ENCODE assay signal across 9 cellular contexts in the genomic region with DNA sequence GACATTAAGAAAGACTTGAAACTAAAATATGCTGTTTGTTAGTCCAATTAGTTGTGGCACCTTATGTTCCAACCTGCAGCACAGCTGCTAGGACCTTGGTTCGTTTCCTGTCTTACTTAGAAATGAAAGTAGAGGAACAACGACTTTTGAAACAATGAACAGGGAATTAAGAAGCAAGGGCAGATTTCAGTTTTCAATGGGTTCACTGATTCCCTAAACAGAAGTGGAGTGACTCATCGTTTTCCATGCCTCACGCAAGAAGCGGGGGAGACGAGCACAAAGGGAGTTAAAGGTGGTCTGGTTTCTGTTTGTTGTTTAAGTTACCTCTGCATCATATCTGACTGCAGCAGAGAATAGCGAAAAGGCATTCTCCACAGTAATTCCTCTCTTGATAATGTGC. TPM values are rescaled to one million over a fixed set of nuclear protein-coding genes. Genes with fewer than 3 reads are reported as not detected.
DNase-seq lines count a peak whose midpoint lies in the region; ATAC-seq, FAIRE-seq and TF ChIP-seq lines count a peak whose summit lies in the region.
"Had no signal": no experiment of that assay in that cellular context is flagged by ENCODE, and none has a peak within 500 bp of the region (broad histone marks: within the 10 kb centered on the region; RNA-seq: fewer than 3 reads in every experiment).

No MANE protein-coding gene starts in this region.

- no peaks in the 10 kb centered on the region for H3K9me3 ChIP-seq in MM.1S (replicated peaks; ENCODE audit: insufficient read depth, low read length)
- no peaks in the 10 kb centered on the region for H3K9me3 ChIP-seq in neural progenitor cell (ENCODE audit: low read depth)
- H3K9me3 ChIP-seq in testis = no peaks in the 10 kb centered on the region

- H3K79me2 ChIP-seq in MM.1S (ENCODE audit: low read length) = no peaks in the 10 kb centered on the region
- H3K79me2 ChIP-seq in neural progenitor cell (ENCODE audit: low read depth) = no peaks in the 10 kb centered on the region

- H3K4me2 ChIP-seq in MM.1S (ENCODE audit: low read depth, low read length) = peak overlapping the region; percentile 38
- no peak overlapping the region for H3K4me2 ChIP-seq in neural progenitor cell

- no peaks in the 10 kb centered on the region for H3K27me3 Mint-ChIP-seq in central memory CD8-positive, alpha-beta T cell
- H3K27me3 Mint-ChIP-seq in neural progenitor cell (ENCODE audit: insufficient read depth, low read depth) = no peaks in the 10 kb centered on the region

- ATAC-seq in central memory CD8-positive, alpha-beta T cell (replicated peaks; ENCODE audit: extremely low read depth, poor library complexity, severe bottlenecking) = no peak
- ATAC-seq in GM21737 (IDR thresholded peaks at IDR 0.05; ENCODE audit: unreplicated experiment) = no peak

- FAIRE-seq in GM19239 (lab: Jason Lieb, UNC) = peak; percentile 92

- H3K9me3 Mint-ChIP-seq in central memory CD8-positive, alpha-beta T cell = no peaks in the 10 kb centered on the region
- no peaks in the 10 kb centered on the region for H3K9me3 Mint-ChIP-seq in neural progenitor cell
- H3K9me3 Mint-ChIP-seq: nephron had no signal

- H3K4me3 Mint-ChIP-seq in central memory CD8-positive, alpha-beta T cell = peak overlapping the region; percentile 31
- no peak overlapping the region for H3K4me3 Mint-ChIP-seq in neural progenitor cell
- H3K4me3 Mint-ChIP-seq: nephron had no signal

- H3K9me2 ChIP-seq in MM.1S (replicated peaks; ENCODE audit: insufficient read depth, low read length) = no peaks in the 10 kb centered on the region

- H3K27ac ChIP-seq in MM.1S (ENCODE audit: low read length) = peak overlapping the region; percentile 72
- H3K27ac ChIP-seq in neural progenitor cell = peak overlapping the region; percentile 2
- peak overlapping the region in 1 of 2 donors; percentile 1 for H3K27ac ChIP-seq in testis

- 58 to 61% methylated on average over 7 of the region's 7 CpGs for whole genome bisulfite sequencing in testis, 2 donors

- H3K4me1 ChIP-seq in MM.1S (ENCODE audit: low read length) (peaks cover 8% of the 10 kb centered on the region), neural progenitor cell (peaks cover 6% of the 10 kb centered on the region), testis (no peaks in the 10 kb centered on the region)

- H3K4me1 Mint-ChIP-seq in central memory CD8-positive, alpha-beta T cell = no peaks in the 10 kb centered on the region
- peaks cover 4% of the 10 kb centered on the region for H3K4me1 Mint-ChIP-seq in neural progenitor cell
- H3K4me1 Mint-ChIP-seq: nephron had no signal

- H2AFZ ChIP-seq in MM.1S (ENCODE audit: low read length) (peak overlapping the region; percentile 76), neural progenitor cell (replicated peaks) (no peak overlapping the region)

- TF ChIP-seq CTCF in MM.1S (IDR thresholded peaks at IDR 0.05; ENCODE audit: low read length) (no peak), neural progenitor cell (IDR thresholded peaks at IDR 0.05) (no peak), testis (IDR thresholded peaks at IDR 0.05) (no peak)

- H3K27me3 ChIP-seq in MM.1S (replicated peaks; ENCODE audit: insufficient read depth, low read length) (no peaks in the 10 kb centered on the region), neural progenitor cell (no peaks in the 10 kb centered on the region), testis (no peaks in the 10 kb centered on the region)

- peak overlapping the region; percentile 58 for H3K4me3 ChIP-seq in MM.1S (ENCODE audit: low read length)
- no peak overlapping the region for H3K4me3 ChIP-seq in neural progenitor cell
- no peak overlapping the region for H3K4me3 ChIP-seq in testis

- H3K9ac ChIP-seq in MM.1S (ENCODE audit: low read length) (peak overlapping the region; percentile 61; the same call in 1 of the 2 replicates), neural progenitor cell (no peak overlapping the region)

- H3F3A ChIP-seq in MM.1S (ENCODE audit: insufficient read depth, low read length) (peaks cover 12% of the 10 kb centered on the region), neural progenitor cell (ENCODE audit: low read depth) (no peaks in the 10 kb centered on the region)

- peak overlapping the region; percentile 53 for H3K27ac Mint-ChIP-seq in central memory CD8-positive, alpha-beta T cell (ENCODE audit: low read depth)
- H3K27ac Mint-ChIP-seq in neural progenitor cell = no peak overlapping the region
- H3K27ac Mint-ChIP-seq: nephron had no signal

- intact Hi-C loops in testis (cut with DNase I; ENCODE audit: low total_unique reads) = no loop called here

- peaks cover 38% of the 10 kb centered on the region for H3K36me3 Mint-ChIP-seq in central memory CD8-positive, alpha-beta T cell (ENCODE audit: insufficient read depth)
- peaks cover 31% of the 10 kb centered on the region for H3K36me3 Mint-ChIP-seq in neural progenitor cell

- H3K36me3 ChIP-seq in MM.1S (replicated peaks; ENCODE audit: insufficient read depth, low read length) = no peaks in the 10 kb centered on the region
- H3K36me3 ChIP-seq in neural progenitor cell = peaks cover 5% of the 10 kb centered on the region
- no peaks in the 10 kb centered on the region for H3K36me3 ChIP-seq in testis (ENCODE audit: low read depth, missing control alignments)

- DNase-seq in GM19239 (ENCODE audit: insufficient read length, low spot score) (no peak), MM.1S (peak; percentile 65), neural progenitor cell (ENCODE audit: low spot score) (peak; percentile 5), testis (no peak), erythroblast (lab: John Stamatoyannopoulos, UW) (no peak)
- DNase-seq in central memory CD8-positive, alpha-beta T cell (ENCODE audit: low spot score in 2 of 2) = no peak
- DNase-seq: NCI-H510A had no signal

- H4K20me1 ChIP-seq in MM.1S (ENCODE audit: insufficient read depth, low read length) = no peaks in the 10 kb centered on the region
- no peaks in the 10 kb centered on the region for H4K20me1 ChIP-seq in neural progenitor cell (ENCODE audit: low read depth)

- no peak for TF ChIP-seq POLR2A in testis (IDR thresholded peaks at IDR 0.05)
- no peak for TF ChIP-seq POLR2A in erythroblast (IDR thresholded peaks at IDR 0.05; ENCODE audit: low read length)

RNA-seq across cellular contexts. Expression of a gene that starts 44.8 kb away (rescaled TPM):
- total RNA-seq in neural progenitor cell (ENCODE audit: low replicate concordance) (4.9 and 6.6 TPM in 2 replicates), testis (10 to 100 TPM; 20.7 to 21.4 TPM)
- 41.2 TPM for polyA plus RNA-seq in testis (ENCODE audit: insufficient read depth, low read depth, low replicate concordance)

RNA-seq across cellular contexts. Expression of a gene that starts 44.8 kb away (rescaled TPM):
- total RNA-seq in neural progenitor cell (ENCODE audit: low replicate concordance) = 34.4 and 54.2 TPM in 2 replicates
- 10 to 100 TPM; 20.5 to 32.8 TPM for total RNA-seq in testis
- 14.4 TPM for polyA plus RNA-seq in testis (ENCODE audit: insufficient read depth, low read depth, low replicate concordance)

Comparison
In these comparisons a context has a peak if more than half of its experiments do, and no peak if none do; other contexts are left out.
1. DNase-seq: peak in MM.1S (single experiment) and neural progenitor cell (single experiment); none in GM19239 (single experiment), central memory CD8-positive, alpha-beta T cell (0 of 2), testis (single experiment) and erythroblast (0 of 2).